7 cellular contexts compared by ENCODE assay signal in genomic region chr18:26547302-26548143, GRCh38. TPM values are rescaled to one million over a fixed set of nuclear protein-coding genes. Genes with fewer than 3 reads are reported as not detected.
DNase-seq lines count a peak whose midpoint lies in the region; ATAC-seq, FAIRE-seq and TF ChIP-seq lines count a peak whose summit lies in the region.

No MANE protein-coding gene starts in this region.

- H3K36me3 ChIP-seq in kidney (ENCODE audit: control insufficient read depth in 1 of 2, insufficient read depth in 2 of 2, low read length in 2 of 2): no peaks in the 10 kb centered on the region
- no peaks in the 10 kb centered on the region for H3K36me3 ChIP-seq in spleen

- H3K4me3 ChIP-seq in kidney (ENCODE audit: low read length in 2 of 2): peak overlapping the region; percentile 64 to 68
- H3K4me3 ChIP-seq in spleen: peak overlapping the region; percentile 47 to 90 (median 64)

- H3K27ac ChIP-seq in kidney (ENCODE audit: low read depth in 2 of 2, low read length in 2 of 2) (peak overlapping the region; percentile 25 to 87), spleen (peak overlapping the region in 5 of 8 donors; percentile 27 to 79 (median 73))

- peaks cover 10 to 29% of the 10 kb centered on the region in 2 donors for H3K4me1 ChIP-seq in kidney (ENCODE audit: control insufficient read depth in 1 of 2, insufficient read depth in 1 of 2, low read depth in 1 of 2, low read length in 2 of 2)
- peaks cover 17 to 83% (median 62%) of the 10 kb centered on the region in 6 donors for H3K4me1 ChIP-seq in spleen

- TF ChIP-seq POLR2A in spleen (IDR thresholded peaks at IDR 0.05): no peak

- ATAC-seq in GM18907 (IDR thresholded peaks at IDR 0.05; ENCODE audit: unreplicated experiment) (peak; percentile 63), HG03095 (IDR thresholded peaks at IDR 0.05; ENCODE audit: unreplicated experiment) (peak; percentile 52)
- ATAC-seq in central memory CD8-positive, alpha-beta T cell (replicated peaks; ENCODE audit: extremely low read depth, poor library complexity, severe bottlenecking): peak; percentile 63

- H3K9me3 ChIP-seq in kidney (ENCODE audit: control insufficient read depth in 1 of 2, low read length in 2 of 2): no peaks in the 10 kb centered on the region
- no peaks in the 10 kb centered on the region for H3K9me3 ChIP-seq in spleen

- peaks cover 3% of the 10 kb centered on the region for H3K36me3 Mint-ChIP-seq in central memory CD8-positive, alpha-beta T cell (ENCODE audit: insufficient read depth)

- 16 to 46% (median 22%) methylated on average over 45 to 96 of the region's 96 CpGs for WGBS in spleen, 5 donors

- no peaks in the 10 kb centered on the region for H3K9me3 Mint-ChIP-seq in central memory CD8-positive, alpha-beta T cell

- peaks cover 6 to 58% (median 35%) of the 10 kb centered on the region in 7 donors for H3K27me3 ChIP-seq in spleen (replicated peaks in 1 of 7)

- peaks cover 26% of the 10 kb centered on the region for H3K27me3 Mint-ChIP-seq in central memory CD8-positive, alpha-beta T cell

- DNase-seq in T-helper 9 cell (peak; percentile 20), kidney (peak; percentile 90), spleen (peak; percentile 87), NCI-H1417 treated with DMSO at 0.1 percent for 48 hours (lab: John Stamatoyannopoulos, UW) (no peak)
- peak; percentile 23 to 29 for DNase-seq in central memory CD8-positive, alpha-beta T cell (ENCODE audit: low spot score in 2 of 2)

- no peak overlapping the region for H3K27ac Mint-ChIP-seq in central memory CD8-positive, alpha-beta T cell (ENCODE audit: low read depth)

- no peak for FAIRE-seq in kidney (lab: Jason Lieb, UNC)

- peak overlapping the region; percentile 82 for H3K4me3 Mint-ChIP-seq in central memory CD8-positive, alpha-beta T cell

- intact Hi-C loops in kidney (cut with DNase I): no loop called here
- intact Hi-C loops in spleen (cut with DNase I; ENCODE audit: low total_unique reads): no loop called here

- H3K4me1 Mint-ChIP-seq in central memory CD8-positive, alpha-beta T cell: peaks cover 30% of the 10 kb centered on the region

- H3K9ac ChIP-seq in kidney (ENCODE audit: low read length in 2 of 2): peak overlapping the region in 1 of 2 donors; percentile 42

- peak; percentile 40 for TF ChIP-seq CTCF in kidney (IDR thresholded peaks at IDR 0.05; ENCODE audit: borderline replicate concordance, extremely low read depth, insufficient read depth)
- peak in 6 of 11 experiments; percentile 28 to 49 (median 34) for TF ChIP-seq CTCF in spleen (IDR thresholded peaks at IDR 0.05 in 8 of 11, conservative IDR thresholded peaks at IDR 0.05 in 3 of 11)

RNA-seq across cellular contexts. Expression of gene KCTD1, which starts 0.8 kb away (rescaled TPM):
- total RNA-seq in kidney (83.7 TPM), spleen (10 to 100 TPM in 3 of 7 donors, 1 to 10 TPM in 4; 4.5 to 11.8 (median 7.7) TPM)
- polyA plus RNA-seq in kidney (ENCODE audit: insufficient read depth, low read depth, low replicate concordance) (48.5 TPM), spleen (1 to 10 TPM; 1.6 to 3.1 (median 2.4) TPM)
